Comparison of ENCODE assay signal across 8 cellular contexts in genomic region chr7:73738612-73739386, GRCh38. TPM values are rescaled to one million over a fixed set of nuclear protein-coding genes. Genes with fewer than 3 reads are reported as not detected.
DNase-seq lines count a peak whose midpoint lies in the region; ATAC-seq and TF ChIP-seq lines count a peak whose summit lies in the region.

Gene ABHD11, minus strand, starts transcription at chr7:73738802. Its CDS starts 32 bp downstream, at chr7:73738770.

- H3K4me3 ChIP-seq in LNCaP clone FGC (ENCODE audit: low read depth, low read length), result peak within 1 kb of the TSS; percentile 89
- peak within 1 kb of the TSS; percentile 84 for H3K4me3 ChIP-seq in naive thymus-derived CD4-positive, alpha-beta T cell (ENCODE audit: low read length)

- H3K27ac Mint-ChIP-seq in naive thymus-derived CD4-positive, alpha-beta T cell, result peak within 1 kb of the TSS; percentile 79 to 96 (median 93)
- H3K27ac Mint-ChIP-seq in stimulated activated memory B cell treated with anti-CD40 and anti-IgM and Interleukin-4, amounts not matched to agents 10 μg/mL and 1 μg/mL and 100 μg/mL, for 72 hours, result peak within 1 kb of the TSS; percentile 94

- peak within 1 kb of the TSS; percentile 89 for H3K27ac ChIP-seq in naive thymus-derived CD4-positive, alpha-beta T cell (ENCODE audit: low read depth, low read length)

- H3K36me3 Mint-ChIP-seq in naive thymus-derived CD4-positive, alpha-beta T cell, result peaks cover 0 to 4% (median 0%) of the 10 kb centered on the region in 5 donors
- H3K36me3 Mint-ChIP-seq in stimulated activated memory B cell treated with anti-CD40 and anti-IgM and Interleukin-4, amounts not matched to agents 10 μg/mL and 1 μg/mL and 100 μg/mL, for 72 hours, result no peaks in the 10 kb centered on the region

- CTCF ChIA-PET in naive thymus-derived CD4-positive, alpha-beta T cell (lab: Charles Lee), result interaction anchor here (0.7 to 3.0 kb wide), 3 partner anchors 13 to 135 kb away, joined by 3 to 9 read pairs (median 5); no protein-coding TSS in a partner anchor

- DNase-seq in Daoy (ENCODE audit: low read depth), result peak; percentile 99
- DNase-seq in GOT3 (lab: John Stamatoyannopoulos, UW), result peak; percentile 81
- peak; percentile 93 for DNase-seq in LNCaP clone FGC (ENCODE audit: low read depth)
- peak; percentile 99 for DNase-seq in RPMI8226
- DNase-seq in activated T-helper 1 cell treated with anti-CD3 and anti-CD28 coated beads, Interleukin-2, amount 50 U/mL, for 16 hours (ENCODE audit: low read depth in 1 of 2, low spot score in 1 of 2), result peak; percentile 98 to 99
- DNase-seq in fibroblast of gingiva (ENCODE audit: low read depth), result peak; percentile 95
- DNase-seq in naive thymus-derived CD4-positive, alpha-beta T cell, result peak; percentile 95 to 99 (median 97)

- H3K27me3 ChIP-seq in naive thymus-derived CD4-positive, alpha-beta T cell (ENCODE audit: control insufficient read depth in 2 of 2, insufficient read depth in 2 of 2, low read length in 2 of 2), result no peaks in the 10 kb centered on the region

- H3K9me3 ChIP-seq in naive thymus-derived CD4-positive, alpha-beta T cell (ENCODE audit: control insufficient read depth in 2 of 3, low read length in 3 of 3), result no peaks in the 10 kb centered on the region

- intact Hi-C loops in naive thymus-derived CD4-positive, alpha-beta T cell (cut with micrococcal nuclease), result loop anchor here (1.0 to 10.0 kb wide), 17 partner anchors 19 to 916 kb away; partner anchors contain the start of genes BAZ1B (in 2 of the 2), BCL7B (in 2 of the 2), BUD23 (in 2 of the 2) and DNAJC30 (in 2 of the 2)

- peaks cover 0 to 6% (median 0%) of the 10 kb centered on the region in 5 donors for H3K27me3 Mint-ChIP-seq in naive thymus-derived CD4-positive, alpha-beta T cell
- H3K27me3 Mint-ChIP-seq in stimulated activated memory B cell treated with anti-CD40 and anti-IgM and Interleukin-4, amounts not matched to agents 10 μg/mL and 1 μg/mL and 100 μg/mL, for 72 hours, result no peaks in the 10 kb centered on the region

- H3K36me3 ChIP-seq in naive thymus-derived CD4-positive, alpha-beta T cell (ENCODE audit: control insufficient read depth in 2 of 3, insufficient read depth in 3 of 3, low read length in 3 of 3), result peaks cover 0 to 19% (median 0%) of the 10 kb centered on the region in 3 experiments

- H3K9me3 Mint-ChIP-seq in naive thymus-derived CD4-positive, alpha-beta T cell, result peaks cover 0 to 1% (median 0%) of the 10 kb centered on the region in 11 donors
- H3K9me3 Mint-ChIP-seq in stimulated activated memory B cell treated with anti-CD40 and anti-IgM and Interleukin-4, amounts not matched to agents 10 μg/mL and 1 μg/mL and 100 μg/mL, for 72 hours, result no peaks in the 10 kb centered on the region

- peaks cover 4 to 18% of the 10 kb centered on the region in 2 donors for H3K4me1 ChIP-seq in naive thymus-derived CD4-positive, alpha-beta T cell (ENCODE audit: control insufficient read depth in 2 of 2, insufficient read depth in 2 of 2, low read length in 2 of 2)

- POLR2A ChIA-PET in naive thymus-derived CD4-positive, alpha-beta T cell (lab: Charles Lee), result interaction anchor here (0.9 to 2.1 kb wide), 10 partner anchors 19 to 2000 kb away, joined by 3 to 8 read pairs (median 4); partner anchors contain the start of genes BAZ1B, BUD23, HIP1 and METTL27

- H3K4me3 Mint-ChIP-seq in naive thymus-derived CD4-positive, alpha-beta T cell, result peak within 1 kb of the TSS; percentile 83 to 94 (median 91)
- H3K4me3 Mint-ChIP-seq in stimulated activated memory B cell treated with anti-CD40 and anti-IgM and Interleukin-4, amounts not matched to agents 10 μg/mL and 1 μg/mL and 100 μg/mL, for 72 hours, result peak within 1 kb of the TSS; percentile 95

- H3K4me1 Mint-ChIP-seq in naive thymus-derived CD4-positive, alpha-beta T cell, result peaks cover 5 to 23% (median 16%) of the 10 kb centered on the region in 7 donors
- H3K4me1 Mint-ChIP-seq in stimulated activated memory B cell treated with anti-CD40 and anti-IgM and Interleukin-4, amounts not matched to agents 10 μg/mL and 1 μg/mL and 100 μg/mL, for 72 hours, result peaks cover 44% of the 10 kb centered on the region

- ATAC-seq in naive thymus-derived CD4-positive, alpha-beta T cell, result peak; percentile 95
- peak; percentile 97 for ATAC-seq in stimulated activated memory B cell treated with anti-CD40 and anti-IgM and Interleukin-4, amounts not matched to agents 10 μg/mL and 1 μg/mL and 100 μg/mL, for 72 hours

- 0 out of 2 replicates have a peak, but pooled peaks have one; percentile 3 for TF ChIP-seq CTCF in LNCaP clone FGC (IDR thresholded peaks at IDR 0.05; ENCODE audit: control insufficient read depth, extremely low read depth, insufficient read depth)

RNA-seq across cellular contexts. Expression of gene ABHD11, which starts in this region (rescaled TPM):
- total RNA-seq in Daoy (2014; rRNA removed; shearing (Covaris generic)), result 24.2 and 30.0 TPM in 2 replicates
- 10 to 100 TPM; 12.3 to 22.7 (median 17.2) TPM for total RNA-seq in naive thymus-derived CD4-positive, alpha-beta T cell
- 10 to 100 TPM; 10.2 to 15.9 TPM for polyA plus RNA-seq in naive thymus-derived CD4-positive, alpha-beta T cell

Comparison
In these comparisons a context has a peak if more than half of its experiments do, and no peak if none do; other contexts are left out.
1. Peak in every context shown above with its lines: DNase-seq, ATAC-seq, H3K4me3 ChIP-seq and H3K27ac ChIP-seq.